Comparison of ENCODE assay signal across 8 cellular contexts in genomic region chr12:117674763-117675162, GRCh38.
"Had no signal": no experiment of that assay in that cellular context is flagged by ENCODE, and none has a peak within 500 bp of the region (broad histone marks: within the 10 kb centered on the region; RNA-seq: fewer than 3 reads in every experiment).

No MANE protein-coding gene starts in this region.

- H3K4me3 Mint-ChIP-seq: GM23338 had no signal

- H3K4me1 ChIP-seq: HAP-1 had no signal

- H3K9me3 ChIP-seq: HAP-1 had no signal

- H3K27ac Mint-ChIP-seq: GM23338 had no signal

- H3K36me3 ChIP-seq: HAP-1 had no signal

- H3K4me2 ChIP-seq: GM23338 had no signal

- DNase-seq: H7, IMR-90, KG1 had no signal

- H2AFZ ChIP-seq: GM23338 had no signal

- FAIRE-seq: HTR-8/SVneo, K562 had no signal

- ATAC-seq: GM23338, HCT116, K562 had no signal

- H3K4me3 ChIP-seq: GM23338, HAP-1, K562 had no signal
